Comparison of ENCODE assay signal across 8 cellular contexts in genomic region chr1:206281912-206282657, GRCh38.
DNase-seq lines count a peak whose midpoint lies in the region; ATAC-seq, FAIRE-seq and TF ChIP-seq lines count a peak whose summit lies in the region.
"Not testable (repeated sequence)": the region's sequence is repeated elsewhere in the genome, so short reads cannot be mapped to it uniquely, and the experiment has no call there.

No MANE protein-coding gene starts in this region.

- not testable (repeated sequence) for TF ChIP-seq CTCF in CD8-positive, alpha-beta T cell (IDR thresholded peaks at IDR 0.05); pancreas (IDR thresholded peaks at IDR 0.05)

- not testable (repeated sequence) for H3K4me3 ChIP-seq in CD8-positive, alpha-beta T cell (ENCODE audit: low read depth, low read length); pancreas

- H3K36me3 Mint-ChIP-seq in CD8-positive, alpha-beta T cell; activated CD8-positive, alpha-beta T cell treated with anti-CD3 and anti-CD28 coated beads, Interleukin-2, amount 10 ng/mL, durations not matched to agents 7 days and 5 days (ENCODE audit: low read depth): not testable (repeated sequence)

- peak; percentile 51 for ATAC-seq in CD8-positive, alpha-beta T cell
- ATAC-seq in GM19395 (IDR thresholded peaks at IDR 0.05; ENCODE audit: unreplicated experiment) (peak; percentile 71), GM21825 (IDR thresholded peaks at IDR 0.05; ENCODE audit: unreplicated experiment) (peak; percentile 69), HG02981 (IDR thresholded peaks at IDR 0.05; ENCODE audit: unreplicated experiment) (peak; percentile 69), HG03469 (IDR thresholded peaks at IDR 0.05; ENCODE audit: unreplicated experiment) (peak; percentile 54), Right ventricle myocardium superior (ENCODE audit: poor library complexity) (peak; percentile 47), pancreas (peak in 3 of 4 donors; percentile 26 to 73 (median 72))
- peak; percentile 94 for ATAC-seq in activated CD8-positive, alpha-beta T cell treated with anti-CD3 and anti-CD28 coated beads, Interleukin-2, amount 10 ng/mL, durations not matched to agents 7 days and 5 days

- H3K4me1 ChIP-seq in CD8-positive, alpha-beta T cell (ENCODE audit: insufficient read depth, low read length); pancreas: not testable (repeated sequence)

- POLR2A ChIA-PET in CD8-positive, alpha-beta T cell (lab: Charles Lee); activated CD8-positive, alpha-beta T cell treated with anti-CD3 and anti-CD28 coated beads, Interleukin-2, amount 10 ng/mL, durations not matched to agents 7 days and 5 days (lab: Charles Lee): not testable (repeated sequence)

- H3K4me3 Mint-ChIP-seq in CD8-positive, alpha-beta T cell; activated CD8-positive, alpha-beta T cell treated with anti-CD3 and anti-CD28 coated beads, Interleukin-2, amount 10 ng/mL, durations not matched to agents 7 days and 5 days: not testable (repeated sequence)

- H3K27ac ChIP-seq in CD8-positive, alpha-beta T cell (ENCODE audit: low read depth, low read length); pancreas: not testable (repeated sequence)

- not testable (repeated sequence) for H3K27me3 ChIP-seq in CD8-positive, alpha-beta T cell (ENCODE audit: insufficient read depth, low read length); pancreas

- no CpG with 5 or more reads among the region's 2 CpGs for WGBS in pancreas, 2 donors

- H3K9me3 ChIP-seq in CD8-positive, alpha-beta T cell (ENCODE audit: low read length); pancreas: not testable (repeated sequence)

- not testable (repeated sequence) for FAIRE-seq in pancreas (lab: Jason Lieb, UNC)

- H3K36me3 ChIP-seq in CD8-positive, alpha-beta T cell (ENCODE audit: insufficient read depth, low read length); pancreas: not testable (repeated sequence)

- CTCF ChIA-PET in CD8-positive, alpha-beta T cell (lab: Charles Lee); activated CD8-positive, alpha-beta T cell treated with anti-CD3 and anti-CD28 coated beads, Interleukin-2, amount 10 ng/mL, durations not matched to agents 7 days and 5 days (lab: Charles Lee): not testable (repeated sequence)

- not testable (repeated sequence) for H3K27me3 Mint-ChIP-seq in CD8-positive, alpha-beta T cell (ENCODE audit: low read depth); activated CD8-positive, alpha-beta T cell treated with anti-CD3 and anti-CD28 coated beads, Interleukin-2, amount 10 ng/mL, durations not matched to agents 7 days and 5 days (ENCODE audit: low read depth)

- DNase-seq in CD8-positive, alpha-beta T cell; activated CD8-positive, alpha-beta T cell treated with anti-CD3 and anti-CD28 coated beads, Interleukin-2, amount 10 ng/mL, durations not matched to agents 7 days and 5 days; Right ventricle myocardium superior; pancreas: not testable (repeated sequence)

- H3K4me1 Mint-ChIP-seq in CD8-positive, alpha-beta T cell (ENCODE audit: low read depth), result not testable (repeated sequence)
- H3K4me1 Mint-ChIP-seq in activated CD8-positive, alpha-beta T cell treated with anti-CD3 and anti-CD28 coated beads, Interleukin-2, amount 10 ng/mL, durations not matched to agents 7 days and 5 days (ENCODE audit: low read depth), result peaks cover 13% of the 10 kb centered on the region

- intact Hi-C loops in CD8-positive, alpha-beta T cell (cut with DNase I, micrococcal nuclease); Right ventricle myocardium superior (cut with DNase I); pancreas (cut with DNase I): not testable (repeated sequence)

- not testable (repeated sequence) for H3K27ac Mint-ChIP-seq in CD8-positive, alpha-beta T cell; activated CD8-positive, alpha-beta T cell treated with anti-CD3 and anti-CD28 coated beads, Interleukin-2, amount 10 ng/mL, durations not matched to agents 7 days and 5 days

- H3K9me3 Mint-ChIP-seq in CD8-positive, alpha-beta T cell; activated CD8-positive, alpha-beta T cell treated with anti-CD3 and anti-CD28 coated beads, Interleukin-2, amount 10 ng/mL, durations not matched to agents 7 days and 5 days (ENCODE audit: insufficient read depth): not testable (repeated sequence)
